In genomic region chr13:41310963-41311606, GRCh38 we compare ENCODE assay signal across 1 cellular context.
TF ChIP-seq lines count a peak whose summit lies in the region.

Gene NAA16, plus strand, starts transcription at chr13:41311267. Its CDS starts 262 bp downstream, at chr13:41311529.

TF ChIP-seq in HepG2, 621 proteins besides CTCF, POLR2A, EP300 and RAD21 (continued from another document):
- peak; percentile 78; the same call in 1 of the 2 replicates for TF ChIP-seq ZNF788 (CRISPR knock-in tag; IDR thresholded peaks at IDR 0.05; ENCODE audit: borderline replicate concordance)
- peak; percentile 33; the same call in 1 of the 2 replicates for TF ChIP-seq ZNF142 (CRISPR knock-in tag; IDR thresholded peaks at IDR 0.05)
- TF ChIP-seq ZNF619 (CRISPR knock-in tag; IDR thresholded peaks at IDR 0.05) = peak; percentile 67; the same call in 1 of the 2 replicates
- peak; percentile 67; the same call in 1 of the 2 replicates for TF ChIP-seq GABPB1 (CRISPR knock-in tag; IDR thresholded peaks at IDR 0.05)
- peak; percentile 70 for TF ChIP-seq MYC (CRISPR knock-in tag; IDR thresholded peaks at IDR 0.05; ENCODE audit: borderline replicate concordance)
- no peak for TF ChIP-seq ATRX (CRISPR knock-in tag; IDR thresholded peaks at IDR 0.05; ENCODE audit: borderline replicate concordance)
- TF ChIP-seq ZNF274 (CRISPR knock-in tag; IDR thresholded peaks at IDR 0.05) = no peak
- no peak for TF ChIP-seq NONO (IDR thresholded peaks at IDR 0.05)
- TF ChIP-seq NONO (CRISPR knock-in tag; conservative IDR thresholded peaks at IDR 0.05) = peak; percentile 63
- TF ChIP-seq, protein P1, sequence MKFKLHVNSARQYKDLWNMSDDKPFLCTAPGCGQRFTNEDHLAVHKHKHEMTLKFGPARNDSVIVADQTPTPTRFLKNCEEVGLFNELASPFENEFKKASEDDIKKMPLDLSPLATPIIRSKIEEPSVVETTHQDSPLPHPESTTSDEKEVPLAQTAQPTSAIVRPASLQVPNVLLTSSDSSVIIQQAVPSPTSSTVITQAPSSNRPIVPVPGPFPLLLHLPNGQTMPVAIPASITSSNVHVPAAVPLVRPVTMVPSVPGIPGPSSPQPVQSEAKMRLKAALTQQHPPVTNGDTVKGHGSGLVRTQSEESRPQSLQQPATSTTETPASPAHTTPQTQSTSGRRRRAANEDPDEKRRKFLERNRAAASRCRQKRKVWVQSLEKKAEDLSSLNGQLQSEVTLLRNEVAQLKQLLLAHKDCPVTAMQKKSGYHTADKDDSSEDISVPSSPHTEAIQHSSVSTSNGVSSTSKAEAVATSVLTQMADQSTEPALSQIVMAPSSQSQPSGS (CRISPR knock-in tag; IDR thresholded peaks at IDR 0.05) = peak; percentile 27; the same call in 1 of the 2 replicates
- TF ChIP-seq EED (CRISPR knock-in tag; IDR thresholded peaks at IDR 0.05) = no peak
- peak; percentile 57 for TF ChIP-seq ERF (CRISPR knock-in tag; IDR thresholded peaks at IDR 0.05)
- peak; percentile 71; the same call in 1 of the 2 replicates for TF ChIP-seq ZIK1 (CRISPR knock-in tag; IDR thresholded peaks at IDR 0.05; ENCODE audit: borderline replicate concordance, low read depth)
- peak; percentile 40; the same call in 1 of the 2 replicates for TF ChIP-seq HIVEP1 (CRISPR knock-in tag; IDR thresholded peaks at IDR 0.05)
- TF ChIP-seq HOXA3 (CRISPR knock-in tag; IDR thresholded peaks at IDR 0.05) = peak; percentile 93
- TF ChIP-seq RFXANK (CRISPR knock-in tag; IDR thresholded peaks at IDR 0.05) = no peak
- TF ChIP-seq SMARCE1 (IDR thresholded peaks at IDR 0.05; ENCODE audit: borderline replicate concordance) = no peak
- 0 out of 2 replicates have a peak, but pooled peaks have one; percentile 64 for TF ChIP-seq SRY (CRISPR knock-in tag; IDR thresholded peaks at IDR 0.05)
- no peak for TF ChIP-seq ZNF136 (CRISPR knock-in tag; IDR thresholded peaks at IDR 0.05; ENCODE audit: low read depth)
